Comparison of ENCODE assay signal across 1 cellular context in genomic region chr12:132866251-132866828, GRCh38.
TF ChIP-seq lines count a peak whose summit lies in the region.

No MANE protein-coding gene starts in this region.

TF ChIP-seq in HepG2, 621 proteins besides CTCF, POLR2A, EP300 and RAD21 (continued from another document):
- no peak for TF ChIP-seq TAF1 (CRISPR knock-in tag; IDR thresholded peaks at IDR 0.05)
- no peak for TF ChIP-seq CHCHD3 (CRISPR knock-in tag; IDR thresholded peaks at IDR 0.05)
- TF ChIP-seq POGK (CRISPR knock-in tag; conservative IDR thresholded peaks at IDR 0.05): no peak
- no peak for TF ChIP-seq SMARCC2 (IDR thresholded peaks at IDR 0.05)
- no peak for TF ChIP-seq ZNF574 (CRISPR knock-in tag; IDR thresholded peaks at IDR 0.05)
- no peak for TF ChIP-seq ZNF251 (CRISPR knock-in tag; IDR thresholded peaks at IDR 0.05)
